ENCODE assay signal across 18 cellular contexts in genomic region chr2:142596334-142597088, GRCh38.
DNase-seq lines count a peak whose midpoint lies in the region; ATAC-seq and TF ChIP-seq lines count a peak whose summit lies in the region.
"Had no signal": no experiment of that assay in that cellular context is flagged by ENCODE, and none has a peak within 500 bp of the region (broad histone marks: within the 10 kb centered on the region; RNA-seq: fewer than 3 reads in every experiment).

No MANE protein-coding gene starts in this region.

- peaks cover 4% of the 10 kb centered on the region for H3K9me3 Mint-ChIP-seq in osteocyte (ENCODE audit: unreplicated experiment)

- peak overlapping the region; percentile 76 for H3K27ac Mint-ChIP-seq in osteocyte (ENCODE audit: unreplicated experiment)
- H3K27ac Mint-ChIP-seq: effector memory CD8-positive, alpha-beta T cell; immature natural killer cell had no signal

- no peaks in the 10 kb centered on the region for H3K27me3 Mint-ChIP-seq in osteocyte (ENCODE audit: unreplicated experiment)
- H3K27me3 Mint-ChIP-seq: effector memory CD8-positive, alpha-beta T cell had no signal

- H3K27ac ChIP-seq in RWPE2 (ENCODE audit: poor library complexity, severe bottlenecking), result peak overlapping the region; percentile 24
- no peak overlapping the region for H3K27ac ChIP-seq in left lung
- no peak overlapping the region for H3K27ac ChIP-seq in psoas muscle
- H3K27ac ChIP-seq: lower lobe of right lung, SJCRH30 had no signal

- H3K36me3 ChIP-seq in RWPE2 (ENCODE audit: low read depth), result no peaks in the 10 kb centered on the region
- H3K36me3 ChIP-seq in left lung, result no peaks in the 10 kb centered on the region
- H3K36me3 ChIP-seq in psoas muscle (ENCODE audit: insufficient read depth in 1 of 2, low read depth in 1 of 2), result no peaks in the 10 kb centered on the region
- H3K36me3 ChIP-seq: lower lobe of right lung, SJCRH30 had no signal

- intact Hi-C loops in left lung (cut with DNase I), result no loop called here
- intact Hi-C loops in psoas muscle (cut with DNase I), result no loop called here

- DNase-seq in HCEC 1CT (peak; percentile 78), RWPE2 (ENCODE audit: low spot score) (no peak), epithelial cell of esophagus (ENCODE audit: low read depth) (peak; percentile 34), osteocyte (ENCODE audit: extremely low spot score, unreplicated experiment) (no peak), left lung (no peak), T1000 (lab: John Stamatoyannopoulos, UW) (no peak), psoas muscle (no peak), AG08395 (ENCODE audit: low spot score) (no peak)
- DNase-seq: activated CD4-positive, alpha-beta T cell treated with anti-CD3 and anti-CD28 coated beads, Interleukin-2, amount 50 U/mL, for 48 hours; activated effector memory CD4-positive, alpha-beta T cell treated with anti-CD3 and anti-CD28 coated beads, Interleukin-2, amount 50 U/mL, for 16 hours; COR-L47; effector memory CD8-positive, alpha-beta T cell; immature natural killer cell; lower lobe of right lung; MM.1S; NCI-H1436; retina; SJCRH30 had no signal

- WGBS in psoas muscle, 3 donors, result 89 to 95% (median 94%) methylated on average over 2 of the region's 2 CpGs

- peaks cover 74% of the 10 kb centered on the region for H3K4me1 Mint-ChIP-seq in osteocyte (ENCODE audit: unreplicated experiment)
- H3K4me1 Mint-ChIP-seq: immature natural killer cell had no signal

- no peak overlapping the region for H3K4me3 Mint-ChIP-seq in osteocyte (ENCODE audit: unreplicated experiment)
- H3K4me3 Mint-ChIP-seq: effector memory CD8-positive, alpha-beta T cell; immature natural killer cell had no signal

- ATAC-seq in RWPE2 (ENCODE audit: low read depth) (peak; percentile 85), left lung (no peak), psoas muscle (no peak)
- ATAC-seq: effector memory CD8-positive, alpha-beta T cell; lower lobe of right lung had no signal

- TF ChIP-seq CTCF in RWPE2 (IDR thresholded peaks at IDR 0.05; ENCODE audit: poor library complexity, severe bottlenecking) (no peak), epithelial cell of esophagus (IDR thresholded peaks at IDR 0.05; ENCODE audit: insufficient read depth, low read depth, low read length, missing control alignments) (no peak), osteocyte (IDR thresholded peaks at IDR 0.05) (no peak), left lung (IDR thresholded peaks at IDR 0.05) (no peak), psoas muscle (IDR thresholded peaks at IDR 0.05) (no peak)

- H3K4me1 ChIP-seq in RWPE2 (ENCODE audit: insufficient read depth, poor library complexity, severe bottlenecking) (peaks cover 4% of the 10 kb centered on the region), left lung (no peaks in the 10 kb centered on the region), psoas muscle (no peaks in the 10 kb centered on the region)
- H3K4me1 ChIP-seq: lower lobe of right lung, SJCRH30 had no signal

- no peak overlapping the region for H3K4me3 ChIP-seq in RWPE2 (ENCODE audit: severe bottlenecking)
- no peak overlapping the region for H3K4me3 ChIP-seq in epithelial cell of esophagus (ENCODE audit: low read length)
- H3K4me3 ChIP-seq in left lung, result no peak overlapping the region
- no peak overlapping the region for H3K4me3 ChIP-seq in psoas muscle
- H3K4me3 ChIP-seq: lower lobe of right lung, SJCRH30 had no signal

- H3K9me3 ChIP-seq in RWPE2 (ENCODE audit: severe bottlenecking) (no peaks in the 10 kb centered on the region), left lung (no peaks in the 10 kb centered on the region), psoas muscle (no peaks in the 10 kb centered on the region)
- H3K9me3 ChIP-seq: lower lobe of right lung, SJCRH30 had no signal

- H3K36me3 Mint-ChIP-seq in osteocyte (ENCODE audit: unreplicated experiment), result no peaks in the 10 kb centered on the region
- H3K36me3 Mint-ChIP-seq: immature natural killer cell had no signal

- H3K27me3 ChIP-seq in RWPE2 (ENCODE audit: insufficient read depth, poor library complexity, severe bottlenecking) (no peaks in the 10 kb centered on the region), left lung (no peaks in the 10 kb centered on the region), psoas muscle (ENCODE audit: insufficient read depth in 3 of 3, low read length in 2 of 3) (no peaks in the 10 kb centered on the region)
- H3K27me3 ChIP-seq: SJCRH30 had no signal

Comparison
In these comparisons a context has a peak if more than half of its experiments do, and no peak if none do; other contexts are left out.
1. DNase-seq: peak in HCEC 1CT (single experiment) and epithelial cell of esophagus (single experiment); none in RWPE2 (single experiment), osteocyte (single experiment), left lung (0 of 2), T1000 (single experiment), psoas muscle (0 of 2) and AG08395 (single experiment).